1 cellular context compared by ENCODE assay signal in genomic region chr2:211181626-211182025, GRCh38.
TF ChIP-seq lines count a peak whose summit lies in the region.

No MANE protein-coding gene starts in this region.

TF ChIP-seq in H1, 55 proteins besides CTCF, POLR2A, EP300 and RAD21:
- no peak for TF ChIP-seq BCL11A (IDR thresholded peaks at IDR 0.05; ENCODE audit: low read depth in 2 of 2, low read length in 2 of 2)
- TF ChIP-seq TAF7 (optimal IDR thresholded peaks at IDR 0.05; ENCODE audit: borderline replicate concordance, low read depth, low read length), result no peak
- no peak for TF ChIP-seq RXRA (IDR thresholded peaks at IDR 0.05; ENCODE audit: insufficient read depth, low read depth, low read length)
- TF ChIP-seq CBX8 (IDR thresholded peaks at IDR 0.05; ENCODE audit: borderline replicate concordance, low read depth, low read length), result no peak
- no peak for TF ChIP-seq KDM4A (IDR thresholded peaks at IDR 0.05; ENCODE audit: low read depth, low read length, severe bottlenecking)
- no peak for TF ChIP-seq SIRT6 (IDR thresholded peaks at IDR 0.05; ENCODE audit: low read length)
- no peak for TF ChIP-seq ATF3 (IDR thresholded peaks at IDR 0.05; ENCODE audit: insufficient read depth, low read depth, low read length)
- no peak for TF ChIP-seq KDM1A (IDR thresholded peaks at IDR 0.05; ENCODE audit: borderline replicate concordance, low read length)
- TF ChIP-seq ZNF274 (IDR thresholded peaks at IDR 0.05; ENCODE audit: borderline replicate concordance, extremely low read depth, low read length), result no peak
- no peak for TF ChIP-seq SAP30 (IDR thresholded peaks at IDR 0.05; ENCODE audit: insufficient read depth, insufficient replicate concordance, low read length)
- TF ChIP-seq CTBP2 (IDR thresholded peaks at IDR 0.05; ENCODE audit: borderline replicate concordance, insufficient read depth, insufficient read length, low read length), result no peak
- TF ChIP-seq BRCA1 (IDR thresholded peaks at IDR 0.05; ENCODE audit: low read depth, low read length), result no peak
- no peak for TF ChIP-seq RFX5 (IDR thresholded peaks at IDR 0.05; ENCODE audit: borderline replicate concordance, low read depth, low read length)
- no peak for TF ChIP-seq SRF (IDR thresholded peaks at IDR 0.05; ENCODE audit: low read depth, low read length)
- no peak for TF ChIP-seq CHD1 (IDR thresholded peaks at IDR 0.05; ENCODE audit: low read depth, low read length)
- no peak for TF ChIP-seq POLR2AphosphoS5 (IDR thresholded peaks at IDR 0.05; ENCODE audit: low read depth, low read length)
- TF ChIP-seq SP4 (IDR thresholded peaks at IDR 0.05; ENCODE audit: low read length), result no peak
- TF ChIP-seq JUN (IDR thresholded peaks at IDR 0.05; ENCODE audit: low read depth, low read length), result no peak
